ENCODE assay signal across 18 cellular contexts in genomic region chr11:36459046-36459445, GRCh38.
"Had no signal": no experiment of that assay in that cellular context is flagged by ENCODE, and none has a peak within 500 bp of the region (broad histone marks: within the 10 kb centered on the region; RNA-seq: fewer than 3 reads in every experiment).

No MANE protein-coding gene starts in this region.

- H3K27me3 ChIP-seq: colonic mucosa, hepatocyte, neutrophil, sigmoid colon, tibial artery, upper lobe of right lung, vagina had no signal

- FAIRE-seq: islet of Langerhans had no signal

- ATAC-seq: left lobe of liver; stimulated activated naive CD8-positive, alpha-beta T cell treated with anti-CD3 and anti-CD28 coated beads, Interleukin-15, Interleukin-2, amounts not matched to agents 100 U/mL and 50 U/mL, for 24 hours had no signal

- H3K9me3 Mint-ChIP-seq: mesothelial cell of epicardium, nephron had no signal

- H3K4me3 Mint-ChIP-seq: mesothelial cell of epicardium, nephron had no signal

- H3K27ac Mint-ChIP-seq: mesothelial cell of epicardium had no signal

- H3K4me3 ChIP-seq: colonic mucosa, hepatocyte, sigmoid colon, skin epidermis, tibial artery, upper lobe of right lung, vagina had no signal

- H3K36me3 ChIP-seq: colonic mucosa, neutrophil, sigmoid colon had no signal

- DNase-seq: colonic mucosa; dermis blood vessel endothelial cell; foreskin melanocyte; mammary epithelial cell; posterior cingulate gyrus; sigmoid colon; stimulated activated CD4-positive, alpha-beta T cell treated with anti-CD3 and anti-CD28 coated beads, Interleukin-12 subunit alpha, Interleukin-12 subunit beta, amount 100 ng/mL, for 4 hours; stimulated activated naive CD8-positive, alpha-beta T cell treated with anti-CD3 and anti-CD28 coated beads, Interleukin-15, Interleukin-2, amounts not matched to agents 100 U/mL and 50 U/mL, for 24 hours; tibial artery; upper lobe of right lung had no signal
